22 cellular contexts compared by ENCODE assay signal in genomic region chr9:137795156-137795666, GRCh38.
"Had no signal": no experiment of that assay in that cellular context is flagged by ENCODE, and none has a peak within 500 bp of the region (broad histone marks: within the 10 kb centered on the region; RNA-seq: fewer than 3 reads in every experiment).

No MANE protein-coding gene starts in this region.

- ATAC-seq: activated naive CD8-positive, alpha-beta T cell treated with anti-CD3 and anti-CD28 coated beads, Interleukin-2, amount 50 U/mL, for 24 hours; activated T-cell treated with anti-CD3 and anti-CD28 coated beads, Interleukin-2, amount 50 U/mL, for 72 hours; heart right ventricle; left lung; natural killer cell treated with Interleukin-12 subunit alpha and Interleukin-12 subunit beta and Interleukin-15 and Interleukin-18, amount 100 ng/mL, for 72 hours; right cardiac atrium had no signal

- H3K27ac Mint-ChIP-seq: activated CD4-positive, alpha-beta memory T cell treated with anti-CD3 and anti-CD28 coated beads for 36 hours; activated naive CD4-positive, alpha-beta T cell treated with anti-CD3 and anti-CD28 coated beads, Interleukin-2, amount 10 ng/mL, durations not matched to agents 7 days and 5 days; activated T-cell treated with anti-CD3 and anti-CD28 coated beads, Interleukin-2, amount 50 U/mL, for 72 hours; dendritic cell treated with granulocyte-macrophage colony-stimulating factor and Interleukin-4, amounts not matched to agents 40 ng/mL and 50 ng/mL, for 4 days; stimulated activated naive CD8-positive, alpha-beta T cell treated with anti-CD3 and anti-CD28 coated beads, Interleukin-15, Interleukin-2, amounts not matched to agents 100 ng/mL and 50 ng/mL, for 24 hours; T-helper 1 cell treated with Interleukin-12 subunit alpha and Interleukin-12 subunit beta and Interleukin-4 antibody, amounts not matched to agents 30 μg/mL and 1 μg/mL, for 36 hours had no signal

- H3K9me3 ChIP-seq: heart right ventricle, left lung, neutrophil, ovary, tibial artery had no signal

- H3K9me3 Mint-ChIP-seq: activated CD4-positive, alpha-beta memory T cell treated with anti-CD3 and anti-CD28 coated beads for 36 hours; activated naive CD4-positive, alpha-beta T cell treated with anti-CD3 and anti-CD28 coated beads, Interleukin-2, amount 10 ng/mL, durations not matched to agents 7 days and 5 days; activated naive CD8-positive, alpha-beta T cell treated with anti-CD3 and anti-CD28 coated beads, Interleukin-2, amount 50 U/mL, for 24 hours; activated T-cell treated with anti-CD3 and anti-CD28 coated beads, Interleukin-2, amount 50 U/mL, for 72 hours; dendritic cell treated with granulocyte-macrophage colony-stimulating factor and Interleukin-4, amounts not matched to agents 40 ng/mL and 50 ng/mL, for 4 days; natural killer cell treated with Interleukin-12 subunit alpha and Interleukin-12 subunit beta and Interleukin-15 and Interleukin-18, amount 100 ng/mL, for 72 hours; stimulated activated naive CD8-positive, alpha-beta T cell treated with anti-CD3 and anti-CD28 coated beads, Interleukin-15, Interleukin-2, amounts not matched to agents 100 ng/mL and 50 ng/mL, for 24 hours; T-helper 1 cell treated with Interleukin-12 subunit alpha and Interleukin-12 subunit beta and Interleukin-4 antibody, amounts not matched to agents 30 μg/mL and 1 μg/mL, for 36 hours had no signal

- H3K4me3 ChIP-seq: heart right ventricle, left lung, lung, ovary, tibial artery had no signal

- H3K4me1 ChIP-seq: heart right ventricle, left lung, tibial artery had no signal

- H3K27me3 ChIP-seq: heart right ventricle, left lung, neutrophil, ovary, tibial artery had no signal

- H3K27me3 Mint-ChIP-seq: activated CD4-positive, alpha-beta memory T cell treated with anti-CD3 and anti-CD28 coated beads for 36 hours; activated naive CD4-positive, alpha-beta T cell treated with anti-CD3 and anti-CD28 coated beads, Interleukin-2, amount 10 ng/mL, durations not matched to agents 7 days and 5 days; activated naive CD8-positive, alpha-beta T cell treated with anti-CD3 and anti-CD28 coated beads, Interleukin-2, amount 50 U/mL, for 24 hours; dendritic cell treated with granulocyte-macrophage colony-stimulating factor and Interleukin-4, amounts not matched to agents 40 ng/mL and 50 ng/mL, for 4 days; natural killer cell treated with Interleukin-12 subunit alpha and Interleukin-12 subunit beta and Interleukin-15 and Interleukin-18, amount 100 ng/mL, for 72 hours; stimulated activated naive CD8-positive, alpha-beta T cell treated with anti-CD3 and anti-CD28 coated beads, Interleukin-15, Interleukin-2, amounts not matched to agents 100 ng/mL and 50 ng/mL, for 24 hours had no signal

- H3K36me3 ChIP-seq: ovary had no signal

- DNase-seq: activated CD4-positive, alpha-beta memory T cell treated with anti-CD3 and anti-CD28 coated beads for 36 hours; activated CD4-positive, alpha-beta T cell treated with anti-CD3 and anti-CD28 coated beads for 48 hours; activated effector memory CD4-positive, alpha-beta T cell treated with Interleukin-2 at 50 U/mL for 16 hours; activated naive CD4-positive, alpha-beta T cell treated with anti-CD3 and anti-CD28 coated beads, Interleukin-2, amount 10 ng/mL, durations not matched to agents 7 days and 5 days; activated naive CD8-positive, alpha-beta T cell treated with anti-CD3 and anti-CD28 coated beads, Interleukin-2, amount 50 U/mL, for 24 hours; activated T-cell treated with anti-CD3 and anti-CD28 coated beads, Interleukin-2, amount 50 U/mL, for 72 hours; effector CD4-positive, alpha-beta T cell; heart right ventricle; midbrain; ovary; right cardiac atrium; stimulated activated CD4-positive, alpha-beta T cell treated with anti-CD3 and anti-CD28 coated beads, Interleukin-12 subunit alpha, Interleukin-12 subunit beta, amount 100 ng/mL, for 4 hours; stimulated activated CD4-positive, alpha-beta T cell treated with anti-CD3 and anti-CD28 coated beads, Interleukin-4, amount 100 ng/mL, for 4 hours; T1000; tibial artery had no signal

- H3K27ac ChIP-seq: heart right ventricle, left lung, neutrophil, ovary, tibial artery had no signal

- H3K4me3 Mint-ChIP-seq: activated CD4-positive, alpha-beta memory T cell treated with anti-CD3 and anti-CD28 coated beads for 36 hours; activated naive CD4-positive, alpha-beta T cell treated with anti-CD3 and anti-CD28 coated beads, Interleukin-2, amount 10 ng/mL, durations not matched to agents 7 days and 5 days; activated naive CD8-positive, alpha-beta T cell treated with anti-CD3 and anti-CD28 coated beads, Interleukin-2, amount 50 U/mL, for 24 hours; activated T-cell treated with anti-CD3 and anti-CD28 coated beads, Interleukin-2, amount 50 U/mL, for 72 hours; dendritic cell treated with granulocyte-macrophage colony-stimulating factor and Interleukin-4, amounts not matched to agents 40 ng/mL and 50 ng/mL, for 4 days; natural killer cell treated with Interleukin-12 subunit alpha and Interleukin-12 subunit beta and Interleukin-15 and Interleukin-18, amount 100 ng/mL, for 72 hours; stimulated activated naive CD8-positive, alpha-beta T cell treated with anti-CD3 and anti-CD28 coated beads, Interleukin-15, Interleukin-2, amounts not matched to agents 100 ng/mL and 50 ng/mL, for 24 hours; T-helper 1 cell treated with Interleukin-12 subunit alpha and Interleukin-12 subunit beta and Interleukin-4 antibody, amounts not matched to agents 30 μg/mL and 1 μg/mL, for 36 hours had no signal

- H3K4me1 Mint-ChIP-seq: activated naive CD4-positive, alpha-beta T cell treated with anti-CD3 and anti-CD28 coated beads, Interleukin-2, amount 10 ng/mL, durations not matched to agents 7 days and 5 days; activated naive CD8-positive, alpha-beta T cell treated with anti-CD3 and anti-CD28 coated beads, Interleukin-2, amount 50 U/mL, for 24 hours had no signal
